14 cellular contexts compared by ENCODE assay signal in genomic region chr19:18842166-18842565, GRCh38. TPM values are rescaled to one million over a fixed set of nuclear protein-coding genes. Genes with fewer than 3 reads are reported as not detected.
A peak's percentile ranks its signal among the peaks of the same experiment; 100 is the strongest.
DNase-seq lines count a peak whose midpoint lies in the region; ATAC-seq and TF ChIP-seq lines count a peak whose summit lies in the region.
"Had no signal": no experiment of that assay in that cellular context is flagged by ENCODE, and none has a peak within 500 bp of the region (broad histone marks: within the 10 kb centered on the region; RNA-seq: fewer than 3 reads in every experiment).

No MANE protein-coding gene starts in this region.

- peak overlapping the region; percentile 57 for H3K4me2 ChIP-seq in Loucy (ENCODE audit: low read depth, low read length, poor library complexity, severe bottlenecking)

- H3K9me3 ChIP-seq in Loucy (ENCODE audit: insufficient read depth, low read depth, low read length): no peaks in the 10 kb centered on the region
- no peaks in the 10 kb centered on the region for H3K9me3 ChIP-seq in spleen
- H3K9me3 ChIP-seq: prostate gland had no signal

- H3K36me3 Mint-ChIP-seq in activated CD4-positive, alpha-beta memory T cell treated with anti-CD3 and anti-CD28 coated beads, Interleukin-2, amount 10 ng/mL, durations not matched to agents 7 days and 5 days (ENCODE audit: low read depth): peaks cover 44% of the 10 kb centered on the region
- H3K36me3 Mint-ChIP-seq in activated CD4-positive, alpha-beta memory T cell treated with anti-CD3 and anti-CD28 coated beads for 36 hours: peaks cover 30% of the 10 kb centered on the region
- H3K36me3 Mint-ChIP-seq in central memory CD8-positive, alpha-beta T cell (ENCODE audit: insufficient read depth): peaks cover 33% of the 10 kb centered on the region
- H3K36me3 Mint-ChIP-seq in progenitor cell of endocrine pancreas (ENCODE audit: insufficient read depth): peaks cover 2% of the 10 kb centered on the region

- H3K27ac Mint-ChIP-seq in activated CD4-positive, alpha-beta memory T cell treated with anti-CD3 and anti-CD28 coated beads, Interleukin-2, amount 10 ng/mL, durations not matched to agents 7 days and 5 days: peak overlapping the region; percentile 51
- no peak overlapping the region for H3K27ac Mint-ChIP-seq in activated CD4-positive, alpha-beta memory T cell treated with anti-CD3 and anti-CD28 coated beads for 36 hours
- peak overlapping the region; percentile 65 for H3K27ac Mint-ChIP-seq in central memory CD8-positive, alpha-beta T cell (ENCODE audit: low read depth)
- peak overlapping the region; percentile 87 for H3K27ac Mint-ChIP-seq in progenitor cell of endocrine pancreas

- intact Hi-C loops in activated CD4-positive, alpha-beta memory T cell treated with anti-CD3 and anti-CD28 coated beads for 36 hours (cut with micrococcal nuclease): loop anchor here (10.0 kb wide), 1 partner anchor 367 kb away; no protein-coding TSS in a partner anchor
- intact Hi-C loops in spleen (cut with DNase I; ENCODE audit: low total_unique reads): loop anchor here (10.0 kb wide), 1 partner anchor 377 kb away; no protein-coding TSS in a partner anchor

- no peak for TF ChIP-seq POLR2A in spleen (IDR thresholded peaks at IDR 0.05)

- H3K27ac ChIP-seq in spleen: no peak overlapping the region
- H3K27ac ChIP-seq: prostate gland had no signal

- H3K4me1 ChIP-seq in Loucy (ENCODE audit: insufficient read depth, low read length, poor library complexity, severe bottlenecking) (peaks cover 42% of the 10 kb centered on the region), spleen (peaks cover 64 to 100% (median 95%) of the 10 kb centered on the region in 6 donors)

- no peaks in the 10 kb centered on the region for H3K27me3 ChIP-seq in Loucy (ENCODE audit: insufficient read depth, low read length, poor library complexity, severe bottlenecking)
- no peaks in the 10 kb centered on the region for H3K27me3 ChIP-seq in spleen (replicated peaks in 1 of 7)

- no peak overlapping the region for H3K9ac ChIP-seq in Loucy (ENCODE audit: low read depth, low read length, poor library complexity, severe bottlenecking)

- no peaks in the 10 kb centered on the region for H3K27me3 Mint-ChIP-seq in activated CD4-positive, alpha-beta memory T cell treated with anti-CD3 and anti-CD28 coated beads, Interleukin-2, amount 10 ng/mL, durations not matched to agents 7 days and 5 days
- H3K27me3 Mint-ChIP-seq in activated CD4-positive, alpha-beta memory T cell treated with anti-CD3 and anti-CD28 coated beads for 36 hours: no peaks in the 10 kb centered on the region
- no peaks in the 10 kb centered on the region for H3K27me3 Mint-ChIP-seq in central memory CD8-positive, alpha-beta T cell
- H3K27me3 Mint-ChIP-seq in progenitor cell of endocrine pancreas: no peaks in the 10 kb centered on the region

- H3K9me3 Mint-ChIP-seq in activated CD4-positive, alpha-beta memory T cell treated with anti-CD3 and anti-CD28 coated beads, Interleukin-2, amount 10 ng/mL, durations not matched to agents 7 days and 5 days: no peaks in the 10 kb centered on the region
- no peaks in the 10 kb centered on the region for H3K9me3 Mint-ChIP-seq in activated CD4-positive, alpha-beta memory T cell treated with anti-CD3 and anti-CD28 coated beads for 36 hours
- H3K9me3 Mint-ChIP-seq in central memory CD8-positive, alpha-beta T cell: no peaks in the 10 kb centered on the region
- H3K9me3 Mint-ChIP-seq in progenitor cell of endocrine pancreas (ENCODE audit: low read depth): no peaks in the 10 kb centered on the region

- CTCF ChIA-PET in activated CD4-positive, alpha-beta memory T cell treated with anti-CD3 and anti-CD28 coated beads, Interleukin-2, amount 10 ng/mL, durations not matched to agents 7 days and 5 days (lab: Charles Lee): interaction anchor here (1.3 kb wide), 1 partner anchor 14 kb away, joined by 3 read pairs; no protein-coding TSS in a partner anchor
- CTCF ChIA-PET in activated CD4-positive, alpha-beta memory T cell treated with anti-CD3 and anti-CD28 coated beads for 36 hours (lab: Charles Lee): interaction anchor here (1.3 kb wide), 1 partner anchor 10 kb away, joined by 5 read pairs; the partner anchor contains the start of gene UPF1

- H3K4me3 ChIP-seq in Loucy (ENCODE audit: low read length, poor library complexity, severe bottlenecking): no peak overlapping the region
- H3K4me3 ChIP-seq in spleen: no peak overlapping the region
- H3K4me3 ChIP-seq: prostate gland had no signal

- POLR2A ChIA-PET in activated CD4-positive, alpha-beta memory T cell treated with anti-CD3 and anti-CD28 coated beads, Interleukin-2, amount 10 ng/mL, durations not matched to agents 7 days and 5 days (lab: Charles Lee): interaction anchor here (0.6 to 5.3 kb wide), 2 partner anchors 10 to 130 kb away, joined by 3 to 44 read pairs; partner anchors contain the start of gene UPF1
- POLR2A ChIA-PET in activated CD4-positive, alpha-beta memory T cell treated with anti-CD3 and anti-CD28 coated beads for 36 hours (lab: Charles Lee): interaction anchor here (9.2 kb wide), 1 partner anchor 10 kb away, joined by 53 read pairs; the partner anchor contains the start of gene UPF1

- H3F3A ChIP-seq in Loucy (ENCODE audit: low read depth): no peaks in the 10 kb centered on the region

- peaks cover 92% of the 10 kb centered on the region for H4K20me1 ChIP-seq in Loucy (ENCODE audit: insufficient read depth, low read length, poor library complexity, severe bottlenecking)

- H3K9me2 ChIP-seq in Loucy (replicated peaks; ENCODE audit: low read depth, low read length): no peaks in the 10 kb centered on the region

- DNase-seq in activated CD4-positive, alpha-beta memory T cell treated with anti-CD3 and anti-CD28 coated beads, Interleukin-2, amount 10 ng/mL, durations not matched to agents 7 days and 5 days: no peak
- no peak for DNase-seq in activated CD4-positive, alpha-beta memory T cell treated with anti-CD3 and anti-CD28 coated beads for 36 hours
- DNase-seq in central memory CD8-positive, alpha-beta T cell (ENCODE audit: low spot score in 2 of 2): no peak
- no peak for DNase-seq in progenitor cell of endocrine pancreas (ENCODE audit: low spot score, unreplicated experiment)
- no peak for DNase-seq in NCI-H446 (lab: John Stamatoyannopoulos, UW)
- no peak for DNase-seq in spleen
- no peak for DNase-seq in NCI-H187 treated with DMSO at 0.1 percent for 48 hours (lab: John Stamatoyannopoulos, UW)
- DNase-seq: activated CD4-positive, CD25-positive, alpha-beta regulatory T cell; Kasumi-1; NCI-H146 had no signal

- H3K36me3 ChIP-seq in Loucy (ENCODE audit: insufficient read depth, low read length) (peaks cover 34% of the 10 kb centered on the region; the same call in 1 of the 2 replicates), spleen (peaks cover 0 to 61% (median 6%) of the 10 kb centered on the region in 6 donors)
- H3K36me3 ChIP-seq: prostate gland had no signal

- no peak overlapping the region for H2AFZ ChIP-seq in Loucy (ENCODE audit: low read length)

- peaks cover 82% of the 10 kb centered on the region for H3K4me1 Mint-ChIP-seq in activated CD4-positive, alpha-beta memory T cell treated with anti-CD3 and anti-CD28 coated beads, Interleukin-2, amount 10 ng/mL, durations not matched to agents 7 days and 5 days
- H3K4me1 Mint-ChIP-seq in activated CD4-positive, alpha-beta memory T cell treated with anti-CD3 and anti-CD28 coated beads for 36 hours (ENCODE audit: low read depth): peaks cover 91% of the 10 kb centered on the region
- peaks cover 91% of the 10 kb centered on the region for H3K4me1 Mint-ChIP-seq in central memory CD8-positive, alpha-beta T cell
- H3K4me1 Mint-ChIP-seq in progenitor cell of endocrine pancreas (ENCODE audit: low read depth): peaks cover 30% of the 10 kb centered on the region

- ATAC-seq in central memory CD8-positive, alpha-beta T cell (replicated peaks; ENCODE audit: extremely low read depth, poor library complexity, severe bottlenecking): no peak
- ATAC-seq: left colon had no signal

- H3K79me2 ChIP-seq in Loucy (ENCODE audit: insufficient read depth, low read length): peaks cover 97% of the 10 kb centered on the region

- WGBS in spleen, 5 donors: 47 to 62% (median 54%) methylated on average over 7 of the region's 7 CpGs

- H3K4me3 Mint-ChIP-seq in activated CD4-positive, alpha-beta memory T cell treated with anti-CD3 and anti-CD28 coated beads, Interleukin-2, amount 10 ng/mL, durations not matched to agents 7 days and 5 days: no peak overlapping the region
- H3K4me3 Mint-ChIP-seq in activated CD4-positive, alpha-beta memory T cell treated with anti-CD3 and anti-CD28 coated beads for 36 hours: no peak overlapping the region
- H3K4me3 Mint-ChIP-seq in central memory CD8-positive, alpha-beta T cell: peak overlapping the region; percentile 49
- no peak overlapping the region for H3K4me3 Mint-ChIP-seq in progenitor cell of endocrine pancreas (ENCODE audit: low read depth)

- TF ChIP-seq CTCF in Loucy (conservative IDR thresholded peaks at IDR 0.05; ENCODE audit: low read length) (no peak), progenitor cell of endocrine pancreas (IDR thresholded peaks at IDR 0.05; ENCODE audit: unreplicated experiment) (no peak), spleen (IDR thresholded peaks at IDR 0.05 in 8 of 11, conservative IDR thresholded peaks at IDR 0.05 in 3 of 11) (no peak)

RNA-seq across cellular contexts. Expression of gene UPF1, which starts 10.4 kb away (rescaled TPM):
- 10 to 100 TPM; 74.4 to 74.6 TPM for total RNA-seq in activated CD4-positive, alpha-beta memory T cell treated with anti-CD3 and anti-CD28 coated beads, Interleukin-2, amount 10 ng/mL, durations not matched to agents 7 days and 5 days
- total RNA-seq in activated CD4-positive, alpha-beta memory T cell treated with anti-CD3 and anti-CD28 coated beads for 36 hours: 10 to 100 TPM; 71.7 to 77.2 TPM
- 87.1 and 90.9 TPM in 2 replicates for total RNA-seq in progenitor cell of endocrine pancreas
- 100 to 1,000 TPM in 1 of 7 donors, 10 to 100 TPM in 6; 81.3 to 161 (median 87.7) TPM for total RNA-seq in spleen
- polyA plus RNA-seq in spleen: 10 to 100 TPM; 31.2 to 63.5 (median 34.8) TPM

RNA-seq across cellular contexts. Expression of gene COMP, which starts 51.1 kb away (rescaled TPM):
- total RNA-seq in activated CD4-positive, alpha-beta memory T cell treated with anti-CD3 and anti-CD28 coated beads, Interleukin-2, amount 10 ng/mL, durations not matched to agents 7 days and 5 days: not detected
- not detected for total RNA-seq in activated CD4-positive, alpha-beta memory T cell treated with anti-CD3 and anti-CD28 coated beads for 36 hours
- total RNA-seq in progenitor cell of endocrine pancreas (0.13 and 0.24 TPM in 2 replicates), spleen (not detected)
- 1 to 10 TPM in 1 of 3 donors, under 1 TPM in 2; 0.04 to 1.0 (median 0.13) TPM for polyA plus RNA-seq in spleen
- total RNA-seq: left colon, NCI-H460 had no signal

RNA-seq across cellular contexts. Expression of gene CERS1, which starts 53.8 kb away (rescaled TPM):
- total RNA-seq in activated CD4-positive, alpha-beta memory T cell treated with anti-CD3 and anti-CD28 coated beads, Interleukin-2, amount 10 ng/mL, durations not matched to agents 7 days and 5 days: not detected
- not detected for total RNA-seq in activated CD4-positive, alpha-beta memory T cell treated with anti-CD3 and anti-CD28 coated beads for 36 hours
- total RNA-seq in progenitor cell of endocrine pancreas: 20.1 and 20.9 TPM in 2 replicates
- under 1 TPM in 4 of 7 donors, not detected in 3; 0.16 to 0.50 (median 0.40) TPM for total RNA-seq in spleen
- polyA plus RNA-seq in spleen: under 1 TPM in 2 of 3 donors, not detected in 1; 0.06 to 0.45 TPM

Comparison
In these comparisons a context has a peak if more than half of its experiments do, and no peak if none do; other contexts are left out.
1. RNA of gene CERS1, which starts 53.8 kb away (total RNA-seq): 20.1 to 20.9 TPM in progenitor cell of endocrine pancreas; not detected in activated CD4-positive, alpha-beta memory T cell treated with anti-CD3 and anti-CD28 coated beads for 36 hours, 0.16 to 0.50 TPM in spleen and not detected in activated CD4-positive, alpha-beta memory T cell treated with anti-CD3 and anti-CD28 coated beads, Interleukin-2, amount 10 ng/mL, durations not matched to agents 7 days and 5 days; every median in the first group is over 10 times any median in the second.